ENCODE assay signal across 12 cellular contexts in genomic region chr4:123340381-123340701, GRCh38. TPM values are rescaled to one million over a fixed set of nuclear protein-coding genes. Genes with fewer than 3 reads are reported as not detected.
A peak's percentile ranks its signal among the peaks of the same experiment; 100 is the strongest.
DNase-seq lines count a peak whose midpoint lies in the region; TF ChIP-seq lines count a peak whose summit lies in the region.
"Had no signal": no experiment of that assay in that cellular context is flagged by ENCODE, and none has a peak within 500 bp of the region (broad histone marks: within the 10 kb centered on the region; RNA-seq: fewer than 3 reads in every experiment).

No MANE protein-coding gene starts in this region.

- no peaks in the 10 kb centered on the region for H3K27me3 ChIP-seq in neural progenitor cell

- no peak overlapping the region for H3K27ac ChIP-seq in neural progenitor cell
- H3K27ac ChIP-seq: KMS-11, SK-N-MC had no signal

- peaks cover 11% of the 10 kb centered on the region for H3K27me3 Mint-ChIP-seq in neural progenitor cell (ENCODE audit: insufficient read depth, low read depth)
- peaks cover 1% of the 10 kb centered on the region for H3K27me3 Mint-ChIP-seq in activated T-helper 2 cell treated with anti-CD3 and anti-CD28 coated beads, Interferon-gamma antibody, Interleukin-2, Interleukin-4, amounts not matched to agents 10 μg/mL and 5 μg/mL and 100 μg/mL, durations not matched to agents 14 hours and 24 hours and 36 hours (ENCODE audit: low read depth)

- H3K27ac Mint-ChIP-seq in neural progenitor cell: peak overlapping the region; percentile 94
- no peak overlapping the region for H3K27ac Mint-ChIP-seq in activated T-helper 2 cell treated with anti-CD3 and anti-CD28 coated beads, Interferon-gamma antibody, Interleukin-2, Interleukin-4, amounts not matched to agents 10 μg/mL and 5 μg/mL and 100 μg/mL, durations not matched to agents 14 hours and 24 hours and 36 hours

- H3K4me3 Mint-ChIP-seq in neural progenitor cell: no peak overlapping the region
- H3K4me3 Mint-ChIP-seq in activated T-helper 2 cell treated with anti-CD3 and anti-CD28 coated beads, Interferon-gamma antibody, Interleukin-2, Interleukin-4, amounts not matched to agents 10 μg/mL and 5 μg/mL and 100 μg/mL, durations not matched to agents 14 hours and 24 hours and 36 hours (ENCODE audit: low read depth): no peak overlapping the region

- TF ChIP-seq CTCF in epithelial cell of esophagus (IDR thresholded peaks at IDR 0.05; ENCODE audit: insufficient read depth, low read depth, low read length, missing control alignments) (no peak), neural progenitor cell (IDR thresholded peaks at IDR 0.05) (no peak)

- peaks cover 18% of the 10 kb centered on the region for H3K9me3 Mint-ChIP-seq in neural progenitor cell
- no peaks in the 10 kb centered on the region for H3K9me3 Mint-ChIP-seq in activated T-helper 2 cell treated with anti-CD3 and anti-CD28 coated beads, Interferon-gamma antibody, Interleukin-2, Interleukin-4, amounts not matched to agents 10 μg/mL and 5 μg/mL and 100 μg/mL, durations not matched to agents 14 hours and 24 hours and 36 hours

- intact Hi-C loops in activated T-helper 2 cell treated with anti-CD3 and anti-CD28 coated beads, Interferon-gamma antibody, Interleukin-2, Interleukin-4, amounts not matched to agents 10 μg/mL and 5 μg/mL and 100 μg/mL, durations not matched to agents 14 hours and 24 hours and 36 hours (cut with micrococcal nuclease): no loop called here

- H2AFZ ChIP-seq in neural progenitor cell (replicated peaks): no peak overlapping the region

- no peak overlapping the region for H3K9ac ChIP-seq in neural progenitor cell
- H3K9ac ChIP-seq: KMS-11 had no signal

- peaks cover 41% of the 10 kb centered on the region for H3K4me1 Mint-ChIP-seq in neural progenitor cell
- no peaks in the 10 kb centered on the region for H3K4me1 Mint-ChIP-seq in activated T-helper 2 cell treated with anti-CD3 and anti-CD28 coated beads, Interferon-gamma antibody, Interleukin-2, Interleukin-4, amounts not matched to agents 10 μg/mL and 5 μg/mL and 100 μg/mL, durations not matched to agents 14 hours and 24 hours and 36 hours (ENCODE audit: low read depth)

- no peaks in the 10 kb centered on the region for H3K36me3 ChIP-seq in neural progenitor cell

- no peak overlapping the region for H3K4me3 ChIP-seq in epithelial cell of esophagus (ENCODE audit: low read length)
- H3K4me3 ChIP-seq in neural progenitor cell: no peak overlapping the region
- H3K4me3 ChIP-seq: SK-N-MC had no signal

- H3K79me2 ChIP-seq in neural progenitor cell (ENCODE audit: low read depth): no peaks in the 10 kb centered on the region

- no peaks in the 10 kb centered on the region for H4K20me1 ChIP-seq in neural progenitor cell (ENCODE audit: low read depth)

- H3K4me1 ChIP-seq in neural progenitor cell: peaks cover 28% of the 10 kb centered on the region

- peak; percentile 52 for DNase-seq in COLO829 (ENCODE audit: low spot score)
- peak; percentile 25 for DNase-seq in NCI-H460 (ENCODE audit: extremely low read depth, low read depth)
- DNase-seq in epithelial cell of esophagus (ENCODE audit: low read depth): peak; percentile 94
- DNase-seq in neural progenitor cell (ENCODE audit: low spot score): no peak
- no peak for DNase-seq in NCI-H1930 (lab: John Stamatoyannopoulos, UW)
- DNase-seq in activated T-helper 2 cell treated with anti-CD3 and anti-CD28 coated beads, Interferon-gamma antibody, Interleukin-2, Interleukin-4, amounts not matched to agents 10 μg/mL and 5 μg/mL and 100 μg/mL, durations not matched to agents 14 hours and 24 hours and 36 hours (ENCODE audit: low spot score): no peak
- no peak for DNase-seq in activated CD8-positive, alpha-beta memory T cell treated with anti-CD3 and anti-CD28 coated beads, Interleukin-2, amount 50 U/mL, for 4 hours
- DNase-seq in NCI-H774 (lab: John Stamatoyannopoulos, UW): no peak
- DNase-seq: activated T-cell treated with anti-CD3 and anti-CD28 coated beads, Interleukin-2, amount 50 U/mL, for 48 hours; hypothalamus had no signal

- peaks cover 23% of the 10 kb centered on the region for H3F3A ChIP-seq in neural progenitor cell (ENCODE audit: low read depth)

- H3K4me2 ChIP-seq in neural progenitor cell: no peak overlapping the region
- H3K4me2 ChIP-seq: KMS-11 had no signal

- no peaks in the 10 kb centered on the region for H3K36me3 Mint-ChIP-seq in neural progenitor cell
- H3K36me3 Mint-ChIP-seq in activated T-helper 2 cell treated with anti-CD3 and anti-CD28 coated beads, Interferon-gamma antibody, Interleukin-2, Interleukin-4, amounts not matched to agents 10 μg/mL and 5 μg/mL and 100 μg/mL, durations not matched to agents 14 hours and 24 hours and 36 hours (ENCODE audit: low read depth): no peaks in the 10 kb centered on the region

- no peaks in the 10 kb centered on the region for H3K9me3 ChIP-seq in neural progenitor cell (ENCODE audit: low read depth)

RNA-seq across cellular contexts. Expression of gene SPRY1, which starts 56.3 kb away (rescaled TPM):
- 1.4 and 1.7 TPM in 2 replicates for total RNA-seq in NCI-H460 (2014; rRNA removed; shearing (Covaris generic))
- polyA plus RNA-seq in NCI-H460 (2014; cell fraction: nucleus; rRNA removed): 0.64 and 1.9 TPM in 2 replicates
- total RNA-seq in neural progenitor cell (ENCODE audit: low replicate concordance): 35.9 and 50.8 TPM in 2 replicates
- 59.1 and 61.8 TPM in 2 replicates for total RNA-seq in activated T-helper 2 cell treated with anti-CD3 and anti-CD28 coated beads, Interferon-gamma antibody, Interleukin-2, Interleukin-4, amounts not matched to agents 10 μg/mL and 5 μg/mL and 100 μg/mL, durations not matched to agents 14 hours and 24 hours and 36 hours

Comparison
In these comparisons a context has a peak if more than half of its experiments do, and no peak if none do; other contexts are left out.
1. DNase-seq: peak in COLO829 (single experiment), NCI-H460 (single experiment) and epithelial cell of esophagus (single experiment); none in neural progenitor cell (single experiment), NCI-H1930 (0 of 2), activated T-helper 2 cell treated with anti-CD3 and anti-CD28 coated beads, Interferon-gamma antibody, Interleukin-2, Interleukin-4, amounts not matched to agents 10 μg/mL and 5 μg/mL and 100 μg/mL, durations not matched to agents 14 hours and 24 hours and 36 hours (single experiment), activated CD8-positive, alpha-beta memory T cell treated with anti-CD3 and anti-CD28 coated beads, Interleukin-2, amount 50 U/mL, for 4 hours (single experiment) and NCI-H774 (single experiment).
2. RNA of gene SPRY1, which starts 56.3 kb away (total RNA-seq): 59.1 to 61.8 TPM in activated T-helper 2 cell treated with anti-CD3 and anti-CD28 coated beads, Interferon-gamma antibody, Interleukin-2, Interleukin-4, amounts not matched to agents 10 μg/mL and 5 μg/mL and 100 μg/mL, durations not matched to agents 14 hours and 24 hours and 36 hours and 35.9 to 50.8 TPM in neural progenitor cell; 1.4 to 1.7 TPM in NCI-H460; every median in the first group is over 10 times any median in the second.